In the genomic region with DNA sequence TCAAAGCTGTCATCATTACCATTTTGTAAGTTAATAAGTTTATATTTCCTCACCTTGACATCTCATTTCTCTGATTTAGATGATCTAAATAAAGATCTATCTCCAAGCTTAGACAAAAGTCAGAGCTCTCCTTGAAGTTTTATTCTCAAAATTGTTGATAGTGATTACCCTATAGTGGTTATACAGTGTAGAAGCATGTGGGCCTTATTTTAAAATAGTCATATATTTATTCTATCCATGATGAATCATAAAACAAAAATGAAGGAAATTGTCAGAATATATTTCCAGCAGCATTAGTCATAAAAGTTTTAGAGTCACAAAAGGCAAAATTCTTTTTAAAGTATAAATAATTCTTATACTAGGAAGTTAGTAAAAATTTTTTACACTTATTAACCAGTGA, we compare ENCODE assay signal across 21 cellular contexts. TPM values are rescaled to one million over a fixed set of nuclear protein-coding genes. Genes with fewer than 3 reads are reported as not detected.
A peak's percentile ranks its signal among the peaks of the same experiment; 100 is the strongest.
DNase-seq lines count a peak whose midpoint lies in the region; ATAC-seq and TF ChIP-seq lines count a peak whose summit lies in the region.
"Had no signal": no experiment of that assay in that cellular context is flagged by ENCODE, and none has a peak within 500 bp of the region (broad histone marks: within the 10 kb centered on the region; RNA-seq: fewer than 3 reads in every experiment).

No MANE protein-coding gene starts in this region.

- no peaks in the 10 kb centered on the region for H3K4me1 ChIP-seq in gastrocnemius medialis
- H3K4me1 ChIP-seq in esophagus muscularis mucosa = no peaks in the 10 kb centered on the region
- H3K4me1 ChIP-seq: colonic mucosa had no signal

- TF ChIP-seq POLR2A in gastrocnemius medialis (IDR thresholded peaks at IDR 0.05) (no peak), esophagus muscularis mucosa (IDR thresholded peaks at IDR 0.05; ENCODE audit: low read depth) (no peak)

- intact Hi-C loops in gastrocnemius medialis (cut with DNase I; ENCODE audit: low total_unique reads) = no loop called here
- intact Hi-C loops in esophagus muscularis mucosa (cut with DNase I) = no loop called here

- no peak overlapping the region for H3K4me3 ChIP-seq in cardiac fibroblast (replicated peaks in 1 of 2; ENCODE audit: low read depth in 2 of 2, low read length in 2 of 2)
- H3K4me3 ChIP-seq in gastrocnemius medialis = no peak overlapping the region
- H3K4me3 ChIP-seq in esophagus muscularis mucosa = no peak overlapping the region
- H3K4me3 ChIP-seq: colonic mucosa, GM12878 had no signal

- in situ Hi-C loops in gastrocnemius medialis (cut with MboI; ENCODE audit: low sequenced_read_pairs in 4 of 4) = no loop called here

- H3K36me3 ChIP-seq in gastrocnemius medialis (peaks cover 0 to 61% of the 10 kb centered on the region in 2 donors), esophagus muscularis mucosa (peaks cover 17 to 95% (median 48%) of the 10 kb centered on the region in 4 donors)

- H3K27me3 ChIP-seq in gastrocnemius medialis (no peaks in the 10 kb centered on the region), esophagus muscularis mucosa (no peaks in the 10 kb centered on the region)
- H3K27me3 ChIP-seq: colonic mucosa had no signal

- no peak for TF ChIP-seq EP300 in esophagus muscularis mucosa (IDR thresholded peaks at IDR 0.05)

- peak; percentile 26 for DNase-seq in AG08395 (ENCODE audit: low spot score)
- DNase-seq in LHCN-M2 (ENCODE audit: low read depth) = peak; percentile 47
- peak; percentile 21 to 63 for DNase-seq in cardiac fibroblast (ENCODE audit: low read depth in 2 of 2)
- peak; percentile 21 for DNase-seq in kidney tubule cell (ENCODE audit: low spot score)
- DNase-seq in activated CD4-positive, alpha-beta T cell treated with anti-CD3 and anti-CD28 coated beads for 1 hour = no peak
- DNase-seq in gastrocnemius medialis = no peak
- no peak for DNase-seq in esophagus muscularis mucosa (ENCODE audit: extremely low spot score)
- DNase-seq: activated CD4-positive, alpha-beta T cell treated with anti-CD3 and anti-CD28 coated beads for 48 hours; activated CD8-positive, alpha-beta memory T cell treated with anti-CD3 and anti-CD28 coated beads, Interleukin-2, amount 50 U/mL, for 4 hours; activated gamma-delta T cell; amygdala; colonic mucosa; COR-L47; glutamatergic neuron; NCI-H1436; NCI-H748 treated with DMSO at 0.1 percent for 48 hours; occipital lobe; right cardiac atrium; stimulated activated naive CD8-positive, alpha-beta T cell treated with anti-CD3 and anti-CD28 coated beads, Interleukin-15, Interleukin-2, amounts not matched to agents 100 U/mL and 50 U/mL, for 24 hours had no signal

- no peak overlapping the region for H3K27ac ChIP-seq in gastrocnemius medialis
- H3K27ac ChIP-seq in esophagus muscularis mucosa (replicated peaks in 1 of 4) = no peak overlapping the region
- H3K27ac ChIP-seq: colonic mucosa had no signal

- TF ChIP-seq CTCF in cardiac fibroblast (IDR thresholded peaks at IDR 0.05; ENCODE audit: low read depth, low read length) (no peak), gastrocnemius medialis (IDR thresholded peaks at IDR 0.05 in 4 of 5, conservative IDR thresholded peaks at IDR 0.05 in 1 of 5) (no peak), esophagus muscularis mucosa (IDR thresholded peaks at IDR 0.05) (no peak)

- H3K9me3 ChIP-seq in gastrocnemius medialis = no peaks in the 10 kb centered on the region
- H3K9me3 ChIP-seq in esophagus muscularis mucosa = no peaks in the 10 kb centered on the region
- H3K9me3 ChIP-seq: colonic mucosa had no signal

- ATAC-seq in gastrocnemius medialis (no peak), GM21447 (IDR thresholded peaks at IDR 0.05; ENCODE audit: unreplicated experiment) (no peak)
- ATAC-seq: GM12878; right cardiac atrium; stimulated activated naive CD8-positive, alpha-beta T cell treated with anti-CD3 and anti-CD28 coated beads, Interleukin-15, Interleukin-2, amounts not matched to agents 100 U/mL and 50 U/mL, for 24 hours had no signal

RNA-seq across cellular contexts. Expression of a gene that starts 49.0 kb away (rescaled TPM):
- total RNA-seq in LHCN-M2 (2014; rRNA removed) (25.9 and 28.5 TPM in 2 replicates), gastrocnemius medialis (10 to 100 TPM; 30.8 to 67.5 (median 36.2) TPM), esophagus muscularis mucosa (10 to 100 TPM; 34.6 to 52.7 (median 43.1) TPM)
- polyA plus RNA-seq in LHCN-M2 (2012) = 11.3 TPM

Comparison
In these comparisons a context has a peak if more than half of its experiments do, and no peak if none do; other contexts are left out.
1. DNase-seq: peak in AG08395 (single experiment), LHCN-M2 (single experiment), cardiac fibroblast (2 of 2) and kidney tubule cell (single experiment); none in activated CD4-positive, alpha-beta T cell treated with anti-CD3 and anti-CD28 coated beads for 1 hour (single experiment), gastrocnemius medialis (0 of 2) and esophagus muscularis mucosa (single experiment).